8 cellular contexts compared by ENCODE assay signal in the genomic region with DNA sequence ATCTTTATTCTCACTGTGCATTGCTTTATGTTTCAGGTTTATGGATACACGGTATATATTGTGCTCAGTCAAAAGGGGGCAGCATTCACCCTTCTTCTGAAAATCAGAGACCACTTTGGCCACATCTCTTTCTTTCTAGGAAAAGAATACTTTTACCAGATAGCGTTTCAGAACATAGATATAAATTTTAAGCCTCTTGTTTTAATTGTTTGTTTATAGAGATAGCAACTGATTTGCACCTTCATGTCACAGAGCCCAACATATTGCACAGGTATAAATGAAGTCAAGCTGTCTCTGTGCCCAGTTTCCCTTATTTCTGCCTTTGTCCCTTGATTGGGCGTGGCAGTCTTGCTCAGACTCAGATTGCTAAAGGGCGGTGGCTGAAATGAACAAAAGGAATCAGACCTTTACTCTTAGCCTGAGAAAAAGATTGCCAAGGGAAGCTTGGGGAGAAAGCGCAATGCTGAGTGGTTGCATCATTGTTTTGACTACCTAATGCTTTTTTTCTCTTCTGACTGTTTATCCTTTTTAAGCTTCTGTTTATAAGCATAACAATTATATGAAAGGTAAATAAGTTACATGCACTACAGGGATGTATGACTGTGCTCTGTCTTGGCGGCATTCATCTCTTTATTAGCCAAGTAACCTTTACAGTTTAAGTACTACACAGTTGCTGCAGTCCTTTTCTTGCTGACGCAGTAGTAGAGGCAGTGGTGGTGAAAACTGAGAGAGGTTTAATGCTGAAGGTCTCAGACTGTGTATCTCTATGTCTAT.
DNase-seq lines count a peak whose midpoint lies in the region; ATAC-seq and TF ChIP-seq lines count a peak whose summit lies in the region.

No MANE protein-coding gene starts in this region.

- no peaks in the 10 kb centered on the region for H3K9me3 ChIP-seq in GM23248 (ENCODE audit: low read depth)
- H3K9me3 ChIP-seq in neural progenitor cell (ENCODE audit: low read depth) = no peaks in the 10 kb centered on the region

- H3K4me3 Mint-ChIP-seq in neural progenitor cell = no peak overlapping the region

- H3K27ac ChIP-seq in GM23248 (peak overlapping the region; percentile 74), neural progenitor cell (no peak overlapping the region)

- H3K4me3 ChIP-seq in GM23248 (peak overlapping the region; percentile 43), fibroblast of the aortic adventitia (ENCODE audit: low read depth, low read length) (no peak overlapping the region), neural progenitor cell (no peak overlapping the region)

- in situ Hi-C loops in GM23248 (cut with MboI) = loop anchor here (5.0 to 10.0 kb wide), 3 partner anchors 484 to 597 kb away; no protein-coding TSS in a partner anchor

- peak; percentile 72 for TF ChIP-seq CTCF in fibroblast of the aortic adventitia (IDR thresholded peaks at IDR 0.05; ENCODE audit: insufficient read depth, low read length)
- peak; percentile 87 for TF ChIP-seq CTCF in neural progenitor cell (IDR thresholded peaks at IDR 0.05)

- H3K36me3 Mint-ChIP-seq in neural progenitor cell = no peaks in the 10 kb centered on the region

- H3K27me3 Mint-ChIP-seq in neural progenitor cell (ENCODE audit: insufficient read depth, low read depth) = peaks cover 5% of the 10 kb centered on the region

- H3K79me2 ChIP-seq in GM23248 (ENCODE audit: insufficient read depth) (no peaks in the 10 kb centered on the region), neural progenitor cell (ENCODE audit: low read depth) (no peaks in the 10 kb centered on the region)

- H3K9ac ChIP-seq in GM23248 (peak overlapping the region; percentile 55), neural progenitor cell (no peak overlapping the region)

- H4K20me1 ChIP-seq in GM23248 (ENCODE audit: insufficient read depth) = no peaks in the 10 kb centered on the region
- no peaks in the 10 kb centered on the region for H4K20me1 ChIP-seq in neural progenitor cell (ENCODE audit: low read depth)

- peaks cover 12% of the 10 kb centered on the region for H3F3A ChIP-seq in GM23248 (ENCODE audit: insufficient read depth)
- H3F3A ChIP-seq in neural progenitor cell (ENCODE audit: low read depth) = no peaks in the 10 kb centered on the region

- peaks cover 16% of the 10 kb centered on the region for H3K4me1 Mint-ChIP-seq in neural progenitor cell

- DNase-seq in DMS 273 (lab: John Stamatoyannopoulos, UW; ENCODE audit: unreplicated experiment) (peak; percentile 82), GM23248 (peak; percentile 91), NCI-H146 (lab: John Stamatoyannopoulos, UW) (peak; percentile 88), SW480 (ENCODE audit: low spot score) (peak; percentile 66), fibroblast of the aortic adventitia (ENCODE audit: low read depth) (peak; percentile 94), neural progenitor cell (ENCODE audit: low spot score) (peak; percentile 70), OCI-M2 (lab: John Stamatoyannopoulos, UW; ENCODE audit: unreplicated experiment) (no peak)

- H3K4me1 ChIP-seq in GM23248 (ENCODE audit: insufficient read depth) = peaks cover 23% of the 10 kb centered on the region
- peaks cover 12% of the 10 kb centered on the region for H3K4me1 ChIP-seq in neural progenitor cell

- H3K4me2 ChIP-seq in GM23248 (ENCODE audit: unreplicated experiment) (peak overlapping the region; percentile 77), neural progenitor cell (peak overlapping the region; percentile 36)

- H3K36me3 ChIP-seq in GM23248 (ENCODE audit: low read depth) (no peaks in the 10 kb centered on the region), neural progenitor cell (no peaks in the 10 kb centered on the region)

- H2AFZ ChIP-seq in GM23248 (peak overlapping the region; percentile 48), neural progenitor cell (replicated peaks) (no peak overlapping the region)

- H3K9me2 ChIP-seq in GM23248 (ENCODE audit: insufficient read depth) = no peaks in the 10 kb centered on the region

- no peaks in the 10 kb centered on the region for H3K27me3 ChIP-seq in GM23248 (replicated peaks; ENCODE audit: insufficient read depth)
- H3K27me3 ChIP-seq in neural progenitor cell = no peaks in the 10 kb centered on the region

- peaks cover 2% of the 10 kb centered on the region for H3K9me3 Mint-ChIP-seq in neural progenitor cell

- 18 to 21% methylated on average over 7 of the region's 7 CpGs for WGBS in GM23248 (ENCODE audit: low coverage in 1 of 2, low lambda C conversion rate in 2 of 2, missing lambda C conversion rate in 2 of 2), 2 experiments

- ATAC-seq in HG03354 (IDR thresholded peaks at IDR 0.05; ENCODE audit: poor library complexity, severe bottlenecking, unreplicated experiment) = no peak

- no peak overlapping the region for H3K27ac Mint-ChIP-seq in neural progenitor cell
